In the genomic region with DNA sequence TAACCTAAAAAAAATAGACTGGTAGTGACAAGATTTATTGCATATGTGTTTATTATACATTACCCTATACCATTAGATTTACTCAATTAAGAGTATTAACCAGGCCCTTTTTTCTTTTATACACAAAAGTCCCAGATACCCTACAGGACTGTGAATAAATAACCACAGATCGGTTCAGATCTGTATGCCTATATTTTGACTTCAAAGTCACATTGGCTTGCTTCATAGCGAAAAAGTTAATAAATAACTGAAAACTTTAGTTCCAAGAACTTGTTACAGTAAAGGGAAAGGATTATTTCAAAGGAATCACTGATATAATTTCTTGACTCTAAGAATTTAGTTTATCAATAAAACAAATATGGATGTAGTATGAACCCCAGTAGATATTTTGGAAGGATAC, we compare ENCODE assay signal across 2 cellular contexts.
TF ChIP-seq lines count a peak whose summit lies in the region.

No MANE protein-coding gene starts in this region.

TF ChIP-seq in A549, 52 proteins besides CTCF, POLR2A, EP300 and RAD21 (continued from another document):
- TF ChIP-seq, protein P1, sequence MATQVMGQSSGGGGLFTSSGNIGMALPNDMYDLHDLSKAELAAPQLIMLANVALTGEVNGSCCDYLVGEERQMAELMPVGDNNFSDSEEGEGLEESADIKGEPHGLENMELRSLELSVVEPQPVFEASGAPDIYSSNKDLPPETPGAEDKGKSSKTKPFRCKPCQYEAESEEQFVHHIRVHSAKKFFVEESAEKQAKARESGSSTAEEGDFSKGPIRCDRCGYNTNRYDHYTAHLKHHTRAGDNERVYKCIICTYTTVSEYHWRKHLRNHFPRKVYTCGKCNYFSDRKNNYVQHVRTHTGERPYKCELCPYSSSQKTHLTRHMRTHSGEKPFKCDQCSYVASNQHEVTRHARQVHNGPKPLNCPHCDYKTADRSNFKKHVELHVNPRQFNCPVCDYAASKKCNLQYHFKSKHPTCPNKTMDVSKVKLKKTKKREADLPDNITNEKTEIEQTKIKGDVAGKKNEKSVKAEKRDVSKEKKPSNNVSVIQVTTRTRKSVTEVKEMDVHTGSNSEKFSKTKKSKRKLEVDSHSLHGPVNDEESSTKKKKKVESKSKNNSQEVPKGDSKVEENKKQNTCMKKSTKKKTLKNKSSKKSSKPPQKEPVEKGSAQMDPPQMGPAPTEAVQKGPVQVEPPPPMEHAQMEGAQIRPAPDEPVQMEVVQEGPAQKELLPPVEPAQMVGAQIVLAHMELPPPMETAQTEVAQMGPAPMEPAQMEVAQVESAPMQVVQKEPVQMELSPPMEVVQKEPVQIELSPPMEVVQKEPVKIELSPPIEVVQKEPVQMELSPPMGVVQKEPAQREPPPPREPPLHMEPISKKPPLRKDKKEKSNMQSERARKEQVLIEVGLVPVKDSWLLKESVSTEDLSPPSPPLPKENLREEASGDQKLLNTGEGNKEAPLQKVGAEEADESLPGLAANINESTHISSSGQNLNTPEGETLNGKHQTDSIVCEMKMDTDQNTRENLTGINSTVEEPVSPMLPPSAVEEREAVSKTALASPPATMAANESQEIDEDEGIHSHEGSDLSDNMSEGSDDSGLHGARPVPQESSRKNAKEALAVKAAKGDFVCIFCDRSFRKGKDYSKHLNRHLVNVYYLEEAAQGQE (IDR thresholded peaks at IDR 0.05), result no peak
- TF ChIP-seq HOXA7 (CRISPR knock-in tag; IDR thresholded peaks at IDR 0.05) (no peak), HMGXB4 (CRISPR knock-in tag; IDR thresholded peaks at IDR 0.05; ENCODE audit: borderline replicate concordance) (no peak)
TF ChIP-seq in A549: peak in this region for 0.

TF ChIP-seq in HepG2, 621 proteins besides CTCF, POLR2A, EP300 and RAD21 (continues in another document):
- TF ChIP-seq, protein P2, sequence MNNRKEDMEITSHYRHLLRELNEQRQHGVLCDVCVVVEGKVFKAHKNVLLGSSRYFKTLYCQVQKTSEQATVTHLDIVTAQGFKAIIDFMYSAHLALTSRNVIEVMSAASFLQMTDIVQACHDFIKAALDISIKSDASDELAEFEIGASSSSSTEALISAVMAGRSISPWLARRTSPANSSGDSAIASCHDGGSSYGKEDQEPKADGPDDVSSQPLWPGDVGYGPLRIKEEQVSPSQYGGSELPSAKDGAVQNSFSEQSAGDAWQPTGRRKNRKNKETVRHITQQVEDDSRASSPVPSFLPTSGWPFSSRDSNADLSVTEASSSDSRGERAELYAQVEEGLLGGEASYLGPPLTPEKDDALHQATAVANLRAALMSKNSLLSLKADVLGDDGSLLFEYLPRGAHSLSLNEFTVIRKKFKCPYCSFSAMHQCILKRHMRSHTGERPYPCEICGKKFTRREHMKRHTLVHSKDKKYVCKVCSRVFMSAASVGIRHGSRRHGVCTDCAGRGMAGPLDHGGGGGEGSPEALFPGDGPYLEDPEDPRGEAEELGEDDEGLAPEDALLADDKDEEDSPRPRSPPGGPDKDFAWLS (CRISPR knock-in tag; IDR thresholded peaks at IDR 0.05; ENCODE audit: borderline replicate concordance), result no peak
- no peak for TF ChIP-seq BCLAF1 (IDR thresholded peaks at IDR 0.05)
- TF ChIP-seq TBX2 (CRISPR knock-in tag; IDR thresholded peaks at IDR 0.05; ENCODE audit: borderline replicate concordance), result no peak
- TF ChIP-seq ZNF232 (CRISPR knock-in tag; IDR thresholded peaks at IDR 0.05; ENCODE audit: borderline replicate concordance), result no peak
- TF ChIP-seq ZNF367 (CRISPR knock-in tag; IDR thresholded peaks at IDR 0.05; ENCODE audit: borderline replicate concordance), result no peak
- no peak for TF ChIP-seq SMARCE1 (IDR thresholded peaks at IDR 0.05; ENCODE audit: borderline replicate concordance)
- TF ChIP-seq, protein P3, sequence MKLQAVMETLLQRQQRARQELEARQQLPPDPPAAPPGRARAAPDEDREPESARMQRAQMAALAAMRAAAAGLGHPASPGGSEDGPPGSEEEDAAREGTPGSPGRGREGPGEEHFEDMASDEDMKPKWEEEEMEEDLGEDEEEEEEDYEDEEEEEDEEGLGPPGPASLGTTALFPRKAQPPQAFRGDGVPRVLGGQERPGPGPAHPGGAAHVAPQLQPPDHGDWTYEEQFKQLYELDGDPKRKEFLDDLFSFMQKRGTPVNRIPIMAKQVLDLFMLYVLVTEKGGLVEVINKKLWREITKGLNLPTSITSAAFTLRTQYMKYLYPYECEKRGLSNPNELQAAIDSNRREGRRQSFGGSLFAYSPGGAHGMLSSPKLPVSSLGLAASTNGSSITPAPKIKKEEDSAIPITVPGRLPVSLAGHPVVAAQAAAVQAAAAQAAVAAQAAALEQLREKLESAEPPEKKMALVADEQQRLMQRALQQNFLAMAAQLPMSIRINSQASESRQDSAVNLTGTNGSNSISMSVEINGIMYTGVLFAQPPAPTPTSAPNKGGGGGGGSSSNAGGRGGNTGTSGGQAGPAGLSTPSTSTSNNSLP (IDR thresholded peaks at IDR 0.05; ENCODE audit: low read depth, low read length), result 0 out of 2 replicates have a peak, but pooled peaks have one; percentile 21
- no peak for TF ChIP-seq ZBTB1 (CRISPR knock-in tag; IDR thresholded peaks at IDR 0.05; ENCODE audit: borderline replicate concordance)
- TF ChIP-seq ATF7 (IDR thresholded peaks at IDR 0.05), result no peak
- no peak for TF ChIP-seq ATF7 (CRISPR knock-in tag; IDR thresholded peaks at IDR 0.05)
- no peak for TF ChIP-seq ZNF800 (CRISPR knock-in tag; IDR thresholded peaks at IDR 0.05)
- TF ChIP-seq, protein P4, sequence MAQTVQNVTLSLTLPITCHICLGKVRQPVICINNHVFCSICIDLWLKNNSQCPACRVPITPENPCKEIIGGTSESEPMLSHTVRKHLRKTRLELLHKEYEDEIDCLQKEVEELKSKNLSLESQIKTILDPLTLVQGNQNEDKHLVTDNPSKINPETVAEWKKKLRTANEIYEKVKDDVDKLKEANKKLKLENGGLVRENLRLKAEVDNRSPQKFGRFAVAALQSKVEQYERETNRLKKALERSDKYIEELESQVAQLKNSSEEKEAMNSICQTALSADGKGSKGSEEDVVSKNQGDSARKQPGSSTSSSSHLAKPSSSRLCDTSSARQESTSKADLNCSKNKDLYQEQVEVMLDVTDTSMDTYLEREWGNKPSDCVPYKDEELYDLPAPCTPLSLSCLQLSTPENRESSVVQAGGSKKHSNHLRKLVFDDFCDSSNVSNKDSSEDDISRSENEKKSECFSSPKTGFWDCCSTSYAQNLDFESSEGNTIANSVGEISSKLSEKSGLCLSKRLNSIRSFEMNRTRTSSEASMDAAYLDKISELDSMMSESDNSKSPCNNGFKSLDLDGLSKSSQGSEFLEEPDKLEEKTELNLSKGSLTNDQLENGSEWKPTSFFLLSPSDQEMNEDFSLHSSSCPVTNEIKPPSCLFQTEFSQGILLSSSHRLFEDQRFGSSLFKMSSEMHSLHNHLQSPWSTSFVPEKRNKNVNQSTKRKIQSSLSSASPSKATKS (CRISPR knock-in tag; IDR thresholded peaks at IDR 0.05), result no peak
- TF ChIP-seq ZFAT (CRISPR knock-in tag; conservative IDR thresholded peaks at IDR 0.05), result no peak
- TF ChIP-seq CCAR2 (optimal IDR thresholded peaks at IDR 0.05; ENCODE audit: low read depth, low read length), result no peak
- TF ChIP-seq ARID5B (CRISPR knock-in tag; IDR thresholded peaks at IDR 0.05), result no peak
- no peak for TF ChIP-seq ZFY (CRISPR knock-in tag; IDR thresholded peaks at IDR 0.05)
- no peak for TF ChIP-seq CBX5 (CRISPR knock-in tag; IDR thresholded peaks at IDR 0.05; ENCODE audit: borderline replicate concordance)
- no peak for TF ChIP-seq CBX2 (IDR thresholded peaks at IDR 0.05; ENCODE audit: low read depth, low read length)
- TF ChIP-seq CBX2 (CRISPR knock-in tag; IDR thresholded peaks at IDR 0.05; ENCODE audit: low read depth), result no peak
- no peak for TF ChIP-seq ZNF441 (CRISPR knock-in tag; IDR thresholded peaks at IDR 0.05; ENCODE audit: borderline replicate concordance)
- peak; percentile 46; the same call in 1 of the 2 replicates for TF ChIP-seq TCF7 (IDR thresholded peaks at IDR 0.05; ENCODE audit: low read depth)
- TF ChIP-seq NFIC (IDR thresholded peaks at IDR 0.05; ENCODE audit: low read length), result 0 out of 2 replicates have a peak, but pooled peaks have one; percentile 26
- no peak for TF ChIP-seq ZNF101 (CRISPR knock-in tag; IDR thresholded peaks at IDR 0.05; ENCODE audit: borderline replicate concordance, low read depth)
- no peak for TF ChIP-seq MYNN (CRISPR knock-in tag; IDR thresholded peaks at IDR 0.05; ENCODE audit: low read depth)
- TF ChIP-seq ISL2 (CRISPR knock-in tag; IDR thresholded peaks at IDR 0.05), result peak; percentile 26; the same call in 1 of the 2 replicates
- no peak for TF ChIP-seq TCF7L2 (IDR thresholded peaks at IDR 0.05; ENCODE audit: low read depth, low read length)
- peak; percentile 79 for TF ChIP-seq HNF1A (IDR thresholded peaks at IDR 0.05; ENCODE audit: low read depth)
- peak; percentile 52; the same call in 1 of the 2 replicates for TF ChIP-seq HNF1A (CRISPR knock-in tag; IDR thresholded peaks at IDR 0.05; ENCODE audit: borderline replicate concordance)
- 0 out of 2 replicates have a peak, but pooled peaks have one; percentile 15 for TF ChIP-seq NCOA2 (CRISPR knock-in tag; IDR thresholded peaks at IDR 0.05)
